8 cellular contexts compared by ENCODE assay signal in genomic region chrX:48003758-48004457, GRCh38. TPM values are rescaled to one million over a fixed set of nuclear protein-coding genes. Genes with fewer than 3 reads are reported as not detected.
DNase-seq lines count a peak whose midpoint lies in the region; ATAC-seq, FAIRE-seq and TF ChIP-seq lines count a peak whose summit lies in the region.

Gene ZNF182, minus strand, starts transcription at chrX:48003989. Its CDS starts 1,380 bp downstream, at chrX:48002609.

- H4K20me1 ChIP-seq in astrocyte (ENCODE audit: insufficient read depth, low read length), result no peaks in the 10 kb centered on the region

- peak; percentile 85 for ATAC-seq in GM18502 (IDR thresholded peaks at IDR 0.05; ENCODE audit: poor library complexity, unreplicated experiment)
- peak; percentile 90 for ATAC-seq in HG02938 (IDR thresholded peaks at IDR 0.05; ENCODE audit: unreplicated experiment)
- ATAC-seq in right cardiac atrium, result peak; percentile 98 to 99

- H3K27ac ChIP-seq in astrocyte (ENCODE audit: low read depth, low read length), result peak within 1 kb of the TSS; percentile 73
- H3K27ac ChIP-seq in right cardiac atrium (ENCODE audit: low read length), result peak within 1 kb of the TSS; percentile 91
- H3K27ac ChIP-seq in uterus, result peak within 1 kb of the TSS; percentile 72 to 74

- no peaks in the 10 kb centered on the region for H3K9me3 ChIP-seq in astrocyte (ENCODE audit: insufficient read depth, low read depth, low read length)
- no peaks in the 10 kb centered on the region for H3K9me3 ChIP-seq in right cardiac atrium (ENCODE audit: control insufficient read depth, low read length)
- H3K9me3 ChIP-seq in uterus, result no peaks in the 10 kb centered on the region

- H3K4me3 Mint-ChIP-seq in T-helper 2 cell treated with Interferon-gamma antibody and Interleukin-4, amounts not matched to agents 5 μg/mL and 100 μg/mL, for 36 hours, result peak within 1 kb of the TSS; percentile 97
- H3K4me3 Mint-ChIP-seq in astrocyte (ENCODE audit: unreplicated experiment), result peak within 1 kb of the TSS; percentile 96

- H3K27me3 ChIP-seq in astrocyte (ENCODE audit: insufficient read depth, low read length) (no peaks in the 10 kb centered on the region), right cardiac atrium (ENCODE audit: control insufficient read depth, insufficient read depth) (no peaks in the 10 kb centered on the region), uterus (no peaks in the 10 kb centered on the region)

- H3K4me3 ChIP-seq in astrocyte (ENCODE audit: insufficient read depth, low read depth, low read length), result peak within 1 kb of the TSS; percentile 92
- H3K4me3 ChIP-seq in right cardiac atrium (ENCODE audit: low read length), result peak within 1 kb of the TSS; percentile 64
- peak within 1 kb of the TSS; percentile 48 to 60 for H3K4me3 ChIP-seq in uterus

- intact Hi-C loops in right cardiac atrium (cut with DNase I) (no loop called here), uterus (cut with DNase I; ENCODE audit: low total_unique reads) (loop anchor here (10.0 kb wide), 1 partner anchor 159 kb away; no protein-coding TSS in a partner anchor)

- no peaks in the 10 kb centered on the region for H3K4me1 ChIP-seq in astrocyte (ENCODE audit: insufficient read depth, low read length)
- no peaks in the 10 kb centered on the region for H3K4me1 ChIP-seq in right cardiac atrium (ENCODE audit: control insufficient read depth, insufficient read depth, low read length)
- H3K4me1 ChIP-seq in uterus, result no peaks in the 10 kb centered on the region

- under 1% methylated on average over 33 of the region's 34 CpGs for WGBS in right cardiac atrium

- H3K27me3 Mint-ChIP-seq in T-helper 2 cell treated with Interferon-gamma antibody and Interleukin-4, amounts not matched to agents 5 μg/mL and 100 μg/mL, for 36 hours (ENCODE audit: low read depth), result no peaks in the 10 kb centered on the region
- peaks cover 2% of the 10 kb centered on the region for H3K27me3 Mint-ChIP-seq in astrocyte (ENCODE audit: low read depth, unreplicated experiment)

- H3K79me2 ChIP-seq in astrocyte (ENCODE audit: insufficient read depth, low read length), result no peaks in the 10 kb centered on the region

- peak; percentile 57 to 61 for TF ChIP-seq POLR2A in uterus (IDR thresholded peaks at IDR 0.05)

- H2AFZ ChIP-seq in astrocyte (ENCODE audit: low read depth, low read length), result peak within 1 kb of the TSS; percentile 90

- peak; percentile 87 to 88 for DNase-seq in NCI-H1930 (lab: John Stamatoyannopoulos, UW)
- DNase-seq in T-helper 2 cell treated with Interferon-gamma antibody and Interleukin-4, amounts not matched to agents 5 μg/mL and 100 μg/mL, for 36 hours (ENCODE audit: low spot score), result peak; percentile 87
- peak; percentile 63 for DNase-seq in astrocyte (ENCODE audit: low read depth)
- peak; percentile 94 to 97 (median 97) for DNase-seq in right cardiac atrium
- DNase-seq in putamen (ENCODE audit: low spot score), result peak; percentile 88
- peak; percentile 92 to 93 for DNase-seq in uterus

- H3K9me3 Mint-ChIP-seq in T-helper 2 cell treated with Interferon-gamma antibody and Interleukin-4, amounts not matched to agents 5 μg/mL and 100 μg/mL, for 36 hours, result no peaks in the 10 kb centered on the region
- H3K9me3 Mint-ChIP-seq in astrocyte (ENCODE audit: unreplicated experiment), result no peaks in the 10 kb centered on the region

- H3K4me1 Mint-ChIP-seq in T-helper 2 cell treated with Interferon-gamma antibody and Interleukin-4, amounts not matched to agents 5 μg/mL and 100 μg/mL, for 36 hours (ENCODE audit: low read depth), result peaks cover 15% of the 10 kb centered on the region
- H3K4me1 Mint-ChIP-seq in astrocyte (ENCODE audit: low read depth, unreplicated experiment), result peaks cover 4% of the 10 kb centered on the region

- no peak for FAIRE-seq in astrocyte (lab: Jason Lieb, UNC)

- H3K27ac Mint-ChIP-seq in T-helper 2 cell treated with Interferon-gamma antibody and Interleukin-4, amounts not matched to agents 5 μg/mL and 100 μg/mL, for 36 hours, result peak within 1 kb of the TSS; percentile 99
- peak within 1 kb of the TSS; percentile 92 for H3K27ac Mint-ChIP-seq in astrocyte (ENCODE audit: unreplicated experiment)

- TF ChIP-seq CTCF in astrocyte (IDR thresholded peaks at IDR 0.05; ENCODE audit: insufficient read depth, low read depth, low read length) (no peak), uterus (IDR thresholded peaks at IDR 0.05) (no peak)

- H3K9ac ChIP-seq in astrocyte (ENCODE audit: low read length), result peak within 1 kb of the TSS; percentile 95

- H3K36me3 ChIP-seq in astrocyte (ENCODE audit: insufficient read depth, low read length) (no peaks in the 10 kb centered on the region), uterus (no peaks in the 10 kb centered on the region)

- peaks cover 28% of the 10 kb centered on the region for H3K36me3 Mint-ChIP-seq in T-helper 2 cell treated with Interferon-gamma antibody and Interleukin-4, amounts not matched to agents 5 μg/mL and 100 μg/mL, for 36 hours (ENCODE audit: low read depth)
- peaks cover 2% of the 10 kb centered on the region for H3K36me3 Mint-ChIP-seq in astrocyte (ENCODE audit: low read depth, unreplicated experiment)

- peak within 1 kb of the TSS; percentile 98 for H3K4me2 ChIP-seq in astrocyte (ENCODE audit: low read length)

RNA-seq across cellular contexts. Expression of gene ZNF182, which starts in this region (rescaled TPM):
- total RNA-seq in astrocyte (4.4 and 4.5 TPM in 2 replicates), right cardiac atrium (1 to 10 TPM; 2.7 to 4.4 (median 3.6) TPM), uterus (1 to 10 TPM; 3.2 to 8.4 (median 5.0) TPM)
- 1.9 TPM for polyA plus RNA-seq in right cardiac atrium

Comparison
In these comparisons a context has a peak if more than half of its experiments do, and no peak if none do; other contexts are left out.
1. Peak in every context shown above with its lines: DNase-seq, ATAC-seq, H3K4me3 ChIP-seq and H3K27ac ChIP-seq.